ENCODE assay signal across 7 cellular contexts in the genomic region with DNA sequence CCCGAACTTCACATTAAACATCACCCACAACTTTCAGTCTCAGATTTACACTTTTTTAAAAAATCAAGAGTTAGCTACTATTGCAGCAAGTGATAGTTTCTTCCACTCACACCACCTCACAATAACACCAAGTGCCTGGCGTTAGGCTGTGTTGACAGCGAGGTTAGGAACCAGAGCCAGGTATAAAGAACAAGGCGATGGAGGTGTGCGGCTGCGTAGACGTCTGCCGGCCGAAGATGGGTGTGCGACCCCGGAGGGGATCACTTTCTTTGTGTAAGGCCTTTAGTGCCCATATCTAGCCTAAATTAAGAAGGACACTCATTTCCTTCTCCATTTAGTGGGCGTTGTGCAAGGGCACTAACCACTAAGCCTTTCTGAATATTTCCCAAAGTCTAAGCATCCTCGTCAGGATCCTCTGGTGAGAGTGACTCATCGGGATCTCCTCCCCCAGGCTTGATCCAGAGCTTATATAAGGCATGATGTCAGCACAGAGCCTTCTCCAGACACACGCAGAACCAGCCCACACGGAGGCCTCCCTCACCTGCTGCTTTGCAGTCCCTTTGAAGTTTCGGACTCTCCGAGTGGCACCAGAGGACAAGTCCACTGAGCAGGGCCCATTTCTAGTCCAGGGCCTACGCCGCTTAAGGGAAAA. TPM values are rescaled to one million over a fixed set of nuclear protein-coding genes. Genes with fewer than 3 reads are reported as not detected.
DNase-seq lines count a peak whose midpoint lies in the region; ATAC-seq and TF ChIP-seq lines count a peak whose summit lies in the region.

No MANE protein-coding gene starts in this region.

- no peaks in the 10 kb centered on the region for H3K36me3 ChIP-seq in GM23248 (ENCODE audit: low read depth)

- CTCF ChIA-PET in RWPE1 (lab: Yijun Ruan, JAX): interaction anchor here (0.5 kb wide), 1 partner anchor 191 kb away, joined by 4 read pairs; no protein-coding TSS in a partner anchor

- H3K4me3 ChIP-seq in GM23248 (0 out of 2 replicates have a peak overlapping the region, but pooled peaks have one; percentile 11), epithelial cell of proximal tubule (ENCODE audit: low read depth, low read length) (peak overlapping the region; percentile 16)

- no peak for ATAC-seq in natural killer cell treated with Interleukin-12 subunit alpha and Interleukin-12 subunit beta and Interleukin-15 and Interleukin-18, amount 100 ng/mL, for 72 hours
- no peak for ATAC-seq in GM18907 (IDR thresholded peaks at IDR 0.05; ENCODE audit: unreplicated experiment)
- no peak for ATAC-seq in GM19455 (IDR thresholded peaks at IDR 0.05; ENCODE audit: unreplicated experiment)

- in situ Hi-C loops in GM23248 (cut with MboI): no loop called here

- POLR2A ChIA-PET in RWPE1 (lab: Yijun Ruan, JAX; ENCODE audit: low non-redundant PET): no interaction called here

- H3K4me1 ChIP-seq in GM23248 (ENCODE audit: insufficient read depth): peaks cover 9% of the 10 kb centered on the region

- no peak overlapping the region for H3K27ac Mint-ChIP-seq in natural killer cell treated with Interleukin-12 subunit alpha and Interleukin-12 subunit beta and Interleukin-15 and Interleukin-18, amount 100 ng/mL, for 72 hours

- peak; percentile 97 for DNase-seq in GM23248
- peak; percentile 95 for DNase-seq in RWPE1 (ENCODE audit: low spot score)
- peak; percentile 7 for DNase-seq in epithelial cell of proximal tubule (ENCODE audit: low read depth)
- DNase-seq in natural killer cell treated with Interleukin-12 subunit alpha and Interleukin-12 subunit beta and Interleukin-15 and Interleukin-18, amount 100 ng/mL, for 72 hours (ENCODE audit: low spot score): no peak
- DNase-seq in DMS79 (lab: John Stamatoyannopoulos, UW): no peak

- peak overlapping the region; percentile 60 for H3K4me3 Mint-ChIP-seq in natural killer cell treated with Interleukin-12 subunit alpha and Interleukin-12 subunit beta and Interleukin-15 and Interleukin-18, amount 100 ng/mL, for 72 hours

- peaks cover 3% of the 10 kb centered on the region; the same call in 1 of the 2 replicates for H3F3A ChIP-seq in GM23248 (ENCODE audit: insufficient read depth)

- no peak overlapping the region for H3K9ac ChIP-seq in GM23248

- no peaks in the 10 kb centered on the region for H3K9me2 ChIP-seq in GM23248 (ENCODE audit: insufficient read depth)

- TF ChIP-seq CTCF in RWPE1 (conservative IDR thresholded peaks at IDR 0.05; ENCODE audit: low read depth): no peak
- TF ChIP-seq CTCF in epithelial cell of proximal tubule (conservative IDR thresholded peaks at IDR 0.05; ENCODE audit: low read depth, low read length): no peak

- peaks cover 39 to 42% of the 10 kb centered on the region in 2 donors for H3K27me3 Mint-ChIP-seq in natural killer cell treated with Interleukin-12 subunit alpha and Interleukin-12 subunit beta and Interleukin-15 and Interleukin-18, amount 100 ng/mL, for 72 hours

- H4K20me1 ChIP-seq in GM23248 (ENCODE audit: insufficient read depth): no peaks in the 10 kb centered on the region

- no peaks in the 10 kb centered on the region for H3K79me2 ChIP-seq in GM23248 (ENCODE audit: insufficient read depth)

- H2AFZ ChIP-seq in GM23248: peak overlapping the region; percentile 16; the same call in 1 of the 2 replicates

- H3K27me3 ChIP-seq in GM23248 (replicated peaks; ENCODE audit: insufficient read depth): no peaks in the 10 kb centered on the region

- H3K9me3 Mint-ChIP-seq in natural killer cell treated with Interleukin-12 subunit alpha and Interleukin-12 subunit beta and Interleukin-15 and Interleukin-18, amount 100 ng/mL, for 72 hours: no peaks in the 10 kb centered on the region

- H3K27ac ChIP-seq in GM23248 (no peak overlapping the region), RWPE1 (peak overlapping the region; percentile 71)

- peaks cover 4 to 5% of the 10 kb centered on the region in 2 donors for H3K4me1 Mint-ChIP-seq in natural killer cell treated with Interleukin-12 subunit alpha and Interleukin-12 subunit beta and Interleukin-15 and Interleukin-18, amount 100 ng/mL, for 72 hours (ENCODE audit: low read depth in 2 of 2)

- H3K4me2 ChIP-seq in GM23248 (ENCODE audit: unreplicated experiment): peak overlapping the region; percentile 45

- no peaks in the 10 kb centered on the region for H3K9me3 ChIP-seq in GM23248 (ENCODE audit: low read depth)

- H3K36me3 Mint-ChIP-seq in natural killer cell treated with Interleukin-12 subunit alpha and Interleukin-12 subunit beta and Interleukin-15 and Interleukin-18, amount 100 ng/mL, for 72 hours: no peaks in the 10 kb centered on the region

- 45 to 51% methylated on average over 20 of the region's 20 CpGs for WGBS in GM23248 (ENCODE audit: low coverage in 1 of 2, low lambda C conversion rate in 2 of 2, missing lambda C conversion rate in 2 of 2), 2 experiments

RNA-seq across cellular contexts. Expression of a gene that starts 11.8 kb away (rescaled TPM):
- not detected in 2 replicates for total RNA-seq in GM23248 (2014; rRNA removed; shearing (Covaris generic))
- polyA plus RNA-seq in GM23248 (2016; fragmentation: Nextera tagmentation; extraction: Ambion mirVana): 0.08 TPM in 1 of 2 replicates, not detected in the other
- 0.06 TPM in 1 of 2 replicates, not detected in the other for total RNA-seq in epithelial cell of proximal tubule
- not detected for total RNA-seq in natural killer cell treated with Interleukin-12 subunit alpha and Interleukin-12 subunit beta and Interleukin-15 and Interleukin-18, amount 100 ng/mL, for 72 hours

Comparison
In these comparisons a context has a peak if more than half of its experiments do, and no peak if none do; other contexts are left out.
1. DNase-seq: peak in GM23248 (single experiment), RWPE1 (single experiment) and epithelial cell of proximal tubule (single experiment); none in natural killer cell treated with Interleukin-12 subunit alpha and Interleukin-12 subunit beta and Interleukin-15 and Interleukin-18, amount 100 ng/mL, for 72 hours (single experiment) and DMS79 (single experiment).